Comparison of ENCODE assay signal across 8 cellular contexts in the genomic region with DNA sequence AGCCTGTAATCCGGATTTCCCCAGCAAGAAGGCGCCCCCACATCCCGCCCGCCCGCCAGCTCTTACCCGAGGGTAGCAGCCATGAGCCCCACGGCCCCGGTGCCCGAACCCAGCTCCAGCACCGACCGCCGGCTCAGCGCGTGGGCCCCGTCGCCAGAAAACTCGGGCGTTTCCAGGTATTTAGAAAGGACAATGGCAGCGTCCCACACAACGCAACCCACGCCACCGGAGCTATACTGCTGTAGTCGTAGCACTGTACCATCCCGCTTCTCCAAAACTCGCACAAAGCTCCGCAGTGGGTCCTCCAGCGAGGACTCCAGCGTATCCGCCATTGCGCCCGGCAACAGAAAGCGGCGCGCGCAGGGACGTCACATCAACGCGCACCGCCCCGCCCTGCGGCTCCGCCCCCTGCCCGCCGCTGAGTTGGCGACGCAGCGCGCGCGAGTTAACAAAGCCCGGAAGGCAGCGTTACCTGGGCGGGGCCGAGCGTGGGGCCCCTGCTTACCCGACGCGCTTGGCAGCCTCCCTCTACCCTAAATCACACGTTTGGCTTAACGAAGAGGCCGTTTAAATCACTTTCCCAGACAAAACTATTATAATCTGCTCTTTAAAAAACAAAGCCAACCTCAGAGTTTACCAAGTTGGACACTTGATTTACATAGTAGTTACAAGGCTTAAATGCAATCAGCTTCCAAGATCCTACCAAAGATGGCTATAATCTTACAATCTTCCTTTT.
DNase-seq lines count a peak whose midpoint lies in the region; ATAC-seq and TF ChIP-seq lines count a peak whose summit lies in the region.

A gene (minus strand): TSS at position 352 of the 736 bp plus-strand sequence. CDS start 20 bp downstream, at position 332.

- TF ChIP-seq POLR2A in GM19099 (IDR thresholded peaks at IDR 0.05; ENCODE audit: extremely low read depth, insufficient read length, low read depth), result peak; percentile 92

- DNase-seq in AML-193 (lab: John Stamatoyannopoulos, UW) (peak; percentile 84 to 90), NCI-H446 treated with DMSO at 0.1 percent for 48 hours (lab: John Stamatoyannopoulos, UW) (peak; percentile 85), cerebellar cortex (ENCODE audit: low spot score) (peak; percentile 88), islet precursor cell (peak; percentile 94)
- peak; percentile 97 for DNase-seq in stimulated activated CD4-positive, alpha-beta T cell treated with anti-CD3 and anti-CD28 coated beads, Interleukin-12 subunit alpha, Interleukin-12 subunit beta, amount 100 ng/mL, for 4 hours

- peak; percentile 88 for ATAC-seq in HG03378 (IDR thresholded peaks at IDR 0.05; ENCODE audit: unreplicated experiment)
- peak; percentile 99 to 100 for ATAC-seq in activated CD4-positive, CD25-positive, alpha-beta regulatory T cell treated with anti-CD3 and anti-CD28 coated beads, Interleukin-2, amount 50 U/mL, for 24 hours

Comparison
In these comparisons a context has a peak if more than half of its experiments do, and no peak if none do; other contexts are left out.
1. Peak in every context shown above with its lines: DNase-seq and ATAC-seq.